In the genomic region with DNA sequence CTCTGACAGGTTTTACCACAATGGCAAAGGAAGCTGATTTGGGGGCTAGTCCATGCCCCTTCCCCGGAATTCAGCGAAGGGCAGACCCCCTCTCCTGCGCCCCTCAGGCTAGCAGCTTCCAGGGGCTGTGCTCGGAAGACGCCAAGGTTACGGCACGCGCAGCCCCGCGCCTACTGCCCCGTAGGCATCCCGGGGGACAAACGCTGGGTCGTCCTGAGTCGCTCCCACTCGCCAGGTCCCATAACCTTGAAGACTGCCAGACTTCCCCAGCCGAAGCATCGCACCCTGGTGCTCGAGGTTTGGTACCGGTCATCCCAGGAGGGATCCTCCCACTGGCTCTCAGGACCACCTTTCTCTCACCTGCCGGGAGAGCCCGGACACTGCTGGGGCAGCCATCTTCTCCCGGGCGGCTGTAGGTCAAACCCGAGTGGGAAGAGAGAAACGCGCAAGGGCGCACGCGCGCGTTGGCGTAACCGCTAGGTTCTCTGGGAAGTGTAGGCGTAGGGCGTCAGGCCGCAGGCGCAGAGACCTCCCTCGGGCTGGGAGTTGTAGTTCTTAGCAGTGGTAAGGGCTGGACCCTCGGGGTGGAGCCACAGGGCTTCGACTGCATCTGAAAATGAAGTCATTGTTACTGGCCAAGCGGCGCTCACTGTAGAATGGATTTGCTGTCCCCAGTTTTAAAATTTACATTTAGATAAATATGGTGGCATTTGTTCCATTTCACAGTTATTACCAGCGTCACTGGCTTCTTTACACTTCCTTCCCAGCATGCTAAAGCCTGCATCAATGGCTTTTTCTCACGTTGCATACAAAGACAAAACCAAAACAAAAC, we compare ENCODE assay signal across 1 cellular context.
A peak's percentile ranks its signal among the peaks of the same experiment; 100 is the strongest.
TF ChIP-seq lines count a peak whose summit lies in the region.

A gene with protein sequence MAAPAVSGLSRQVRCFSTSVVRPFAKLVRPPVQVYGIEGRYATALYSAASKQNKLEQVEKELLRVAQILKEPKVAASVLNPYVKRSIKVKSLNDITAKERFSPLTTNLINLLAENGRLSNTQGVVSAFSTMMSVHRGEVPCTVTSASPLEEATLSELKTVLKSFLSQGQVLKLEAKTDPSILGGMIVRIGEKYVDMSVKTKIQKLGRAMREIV (minus strand): TSS at position 437 of the 832 bp plus-strand sequence. CDS start 41 bp downstream, at position 396.

TF ChIP-seq in K562, 482 proteins besides CTCF, POLR2A, EP300 and RAD21 (continued from another document):
- TF ChIP-seq, protein P1, sequence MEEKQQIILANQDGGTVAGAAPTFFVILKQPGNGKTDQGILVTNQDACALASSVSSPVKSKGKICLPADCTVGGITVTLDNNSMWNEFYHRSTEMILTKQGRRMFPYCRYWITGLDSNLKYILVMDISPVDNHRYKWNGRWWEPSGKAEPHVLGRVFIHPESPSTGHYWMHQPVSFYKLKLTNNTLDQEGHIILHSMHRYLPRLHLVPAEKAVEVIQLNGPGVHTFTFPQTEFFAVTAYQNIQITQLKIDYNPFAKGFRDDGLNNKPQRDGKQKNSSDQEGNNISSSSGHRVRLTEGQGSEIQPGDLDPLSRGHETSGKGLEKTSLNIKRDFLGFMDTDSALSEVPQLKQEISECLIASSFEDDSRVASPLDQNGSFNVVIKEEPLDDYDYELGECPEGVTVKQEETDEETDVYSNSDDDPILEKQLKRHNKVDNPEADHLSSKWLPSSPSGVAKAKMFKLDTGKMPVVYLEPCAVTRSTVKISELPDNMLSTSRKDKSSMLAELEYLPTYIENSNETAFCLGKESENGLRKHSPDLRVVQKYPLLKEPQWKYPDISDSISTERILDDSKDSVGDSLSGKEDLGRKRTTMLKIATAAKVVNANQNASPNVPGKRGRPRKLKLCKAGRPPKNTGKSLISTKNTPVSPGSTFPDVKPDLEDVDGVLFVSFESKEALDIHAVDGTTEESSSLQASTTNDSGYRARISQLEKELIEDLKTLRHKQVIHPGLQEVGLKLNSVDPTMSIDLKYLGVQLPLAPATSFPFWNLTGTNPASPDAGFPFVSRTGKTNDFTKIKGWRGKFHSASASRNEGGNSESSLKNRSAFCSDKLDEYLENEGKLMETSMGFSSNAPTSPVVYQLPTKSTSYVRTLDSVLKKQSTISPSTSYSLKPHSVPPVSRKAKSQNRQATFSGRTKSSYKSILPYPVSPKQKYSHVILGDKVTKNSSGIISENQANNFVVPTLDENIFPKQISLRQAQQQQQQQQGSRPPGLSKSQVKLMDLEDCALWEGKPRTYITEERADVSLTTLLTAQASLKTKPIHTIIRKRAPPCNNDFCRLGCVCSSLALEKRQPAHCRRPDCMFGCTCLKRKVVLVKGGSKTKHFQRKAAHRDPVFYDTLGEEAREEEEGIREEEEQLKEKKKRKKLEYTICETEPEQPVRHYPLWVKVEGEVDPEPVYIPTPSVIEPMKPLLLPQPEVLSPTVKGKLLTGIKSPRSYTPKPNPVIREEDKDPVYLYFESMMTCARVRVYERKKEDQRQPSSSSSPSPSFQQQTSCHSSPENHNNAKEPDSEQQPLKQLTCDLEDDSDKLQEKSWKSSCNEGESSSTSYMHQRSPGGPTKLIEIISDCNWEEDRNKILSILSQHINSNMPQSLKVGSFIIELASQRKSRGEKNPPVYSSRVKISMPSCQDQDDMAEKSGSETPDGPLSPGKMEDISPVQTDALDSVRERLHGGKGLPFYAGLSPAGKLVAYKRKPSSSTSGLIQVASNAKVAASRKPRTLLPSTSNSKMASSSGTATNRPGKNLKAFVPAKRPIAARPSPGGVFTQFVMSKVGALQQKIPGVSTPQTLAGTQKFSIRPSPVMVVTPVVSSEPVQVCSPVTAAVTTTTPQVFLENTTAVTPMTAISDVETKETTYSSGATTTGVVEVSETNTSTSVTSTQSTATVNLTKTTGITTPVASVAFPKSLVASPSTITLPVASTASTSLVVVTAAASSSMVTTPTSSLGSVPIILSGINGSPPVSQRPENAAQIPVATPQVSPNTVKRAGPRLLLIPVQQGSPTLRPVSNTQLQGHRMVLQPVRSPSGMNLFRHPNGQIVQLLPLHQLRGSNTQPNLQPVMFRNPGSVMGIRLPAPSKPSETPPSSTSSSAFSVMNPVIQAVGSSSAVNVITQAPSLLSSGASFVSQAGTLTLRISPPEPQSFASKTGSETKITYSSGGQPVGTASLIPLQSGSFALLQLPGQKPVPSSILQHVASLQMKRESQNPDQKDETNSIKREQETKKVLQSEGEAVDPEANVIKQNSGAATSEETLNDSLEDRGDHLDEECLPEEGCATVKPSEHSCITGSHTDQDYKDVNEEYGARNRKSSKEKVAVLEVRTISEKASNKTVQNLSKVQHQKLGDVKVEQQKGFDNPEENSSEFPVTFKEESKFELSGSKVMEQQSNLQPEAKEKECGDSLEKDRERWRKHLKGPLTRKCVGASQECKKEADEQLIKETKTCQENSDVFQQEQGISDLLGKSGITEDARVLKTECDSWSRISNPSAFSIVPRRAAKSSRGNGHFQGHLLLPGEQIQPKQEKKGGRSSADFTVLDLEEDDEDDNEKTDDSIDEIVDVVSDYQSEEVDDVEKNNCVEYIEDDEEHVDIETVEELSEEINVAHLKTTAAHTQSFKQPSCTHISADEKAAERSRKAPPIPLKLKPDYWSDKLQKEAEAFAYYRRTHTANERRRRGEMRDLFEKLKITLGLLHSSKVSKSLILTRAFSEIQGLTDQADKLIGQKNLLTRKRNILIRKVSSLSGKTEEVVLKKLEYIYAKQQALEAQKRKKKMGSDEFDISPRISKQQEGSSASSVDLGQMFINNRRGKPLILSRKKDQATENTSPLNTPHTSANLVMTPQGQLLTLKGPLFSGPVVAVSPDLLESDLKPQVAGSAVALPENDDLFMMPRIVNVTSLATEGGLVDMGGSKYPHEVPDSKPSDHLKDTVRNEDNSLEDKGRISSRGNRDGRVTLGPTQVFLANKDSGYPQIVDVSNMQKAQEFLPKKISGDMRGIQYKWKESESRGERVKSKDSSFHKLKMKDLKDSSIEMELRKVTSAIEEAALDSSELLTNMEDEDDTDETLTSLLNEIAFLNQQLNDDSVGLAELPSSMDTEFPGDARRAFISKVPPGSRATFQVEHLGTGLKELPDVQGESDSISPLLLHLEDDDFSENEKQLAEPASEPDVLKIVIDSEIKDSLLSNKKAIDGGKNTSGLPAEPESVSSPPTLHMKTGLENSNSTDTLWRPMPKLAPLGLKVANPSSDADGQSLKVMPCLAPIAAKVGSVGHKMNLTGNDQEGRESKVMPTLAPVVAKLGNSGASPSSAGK (IDR thresholded peaks at IDR 0.05): no peak; the same call in 1 of the 2 replicates
- TF ChIP-seq HDAC2 (IDR thresholded peaks at IDR 0.05): peak; percentile 22; the same call in 1 of the 2 replicates
- peak; percentile 77 for TF ChIP-seq SMAD1 (IDR thresholded peaks at IDR 0.05; ENCODE audit: low read depth, low read length, partially characterized antibody)
- peak; percentile 67; the same call in 1 of the 2 replicates for TF ChIP-seq NR2F6 (CRISPR knock-in tag; IDR thresholded peaks at IDR 0.05)
- peak; percentile 85 for TF ChIP-seq CHD1 (IDR thresholded peaks at IDR 0.05; ENCODE audit: low read length)
- TF ChIP-seq, protein P2, sequence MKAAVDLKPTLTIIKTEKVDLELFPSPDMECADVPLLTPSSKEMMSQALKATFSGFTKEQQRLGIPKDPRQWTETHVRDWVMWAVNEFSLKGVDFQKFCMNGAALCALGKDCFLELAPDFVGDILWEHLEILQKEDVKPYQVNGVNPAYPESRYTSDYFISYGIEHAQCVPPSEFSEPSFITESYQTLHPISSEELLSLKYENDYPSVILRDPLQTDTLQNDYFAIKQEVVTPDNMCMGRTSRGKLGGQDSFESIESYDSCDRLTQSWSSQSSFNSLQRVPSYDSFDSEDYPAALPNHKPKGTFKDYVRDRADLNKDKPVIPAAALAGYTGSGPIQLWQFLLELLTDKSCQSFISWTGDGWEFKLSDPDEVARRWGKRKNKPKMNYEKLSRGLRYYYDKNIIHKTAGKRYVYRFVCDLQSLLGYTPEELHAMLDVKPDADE (conservative IDR thresholded peaks at IDR 0.05; ENCODE audit: control insufficient read depth, low read depth, low read length): peak; percentile 92
- peak; percentile 29 for TF ChIP-seq ZBTB7A (IDR thresholded peaks at IDR 0.05; ENCODE audit: borderline replicate concordance, control insufficient read depth, low read depth, low read length)
- TF ChIP-seq, protein P3, sequence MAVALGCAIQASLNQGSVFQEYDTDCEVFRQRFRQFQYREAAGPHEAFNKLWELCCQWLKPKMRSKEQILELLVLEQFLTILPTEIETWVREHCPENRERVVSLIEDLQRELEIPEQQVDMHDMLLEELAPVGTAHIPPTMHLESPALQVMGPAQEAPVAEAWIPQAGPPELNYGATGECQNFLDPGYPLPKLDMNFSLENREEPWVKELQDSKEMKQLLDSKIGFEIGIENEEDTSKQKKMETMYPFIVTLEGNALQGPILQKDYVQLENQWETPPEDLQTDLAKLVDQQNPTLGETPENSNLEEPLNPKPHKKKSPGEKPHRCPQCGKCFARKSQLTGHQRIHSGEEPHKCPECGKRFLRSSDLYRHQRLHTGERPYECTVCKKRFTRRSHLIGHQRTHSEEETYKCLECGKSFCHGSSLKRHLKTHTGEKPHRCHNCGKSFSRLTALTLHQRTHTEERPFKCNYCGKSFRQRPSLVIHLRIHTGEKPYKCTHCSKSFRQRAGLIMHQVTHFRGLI (CRISPR knock-in tag; IDR thresholded peaks at IDR 0.05): no peak
- peak; percentile 99 for TF ChIP-seq SUPT5H (IDR thresholded peaks at IDR 0.05)
- TF ChIP-seq, protein P4, sequence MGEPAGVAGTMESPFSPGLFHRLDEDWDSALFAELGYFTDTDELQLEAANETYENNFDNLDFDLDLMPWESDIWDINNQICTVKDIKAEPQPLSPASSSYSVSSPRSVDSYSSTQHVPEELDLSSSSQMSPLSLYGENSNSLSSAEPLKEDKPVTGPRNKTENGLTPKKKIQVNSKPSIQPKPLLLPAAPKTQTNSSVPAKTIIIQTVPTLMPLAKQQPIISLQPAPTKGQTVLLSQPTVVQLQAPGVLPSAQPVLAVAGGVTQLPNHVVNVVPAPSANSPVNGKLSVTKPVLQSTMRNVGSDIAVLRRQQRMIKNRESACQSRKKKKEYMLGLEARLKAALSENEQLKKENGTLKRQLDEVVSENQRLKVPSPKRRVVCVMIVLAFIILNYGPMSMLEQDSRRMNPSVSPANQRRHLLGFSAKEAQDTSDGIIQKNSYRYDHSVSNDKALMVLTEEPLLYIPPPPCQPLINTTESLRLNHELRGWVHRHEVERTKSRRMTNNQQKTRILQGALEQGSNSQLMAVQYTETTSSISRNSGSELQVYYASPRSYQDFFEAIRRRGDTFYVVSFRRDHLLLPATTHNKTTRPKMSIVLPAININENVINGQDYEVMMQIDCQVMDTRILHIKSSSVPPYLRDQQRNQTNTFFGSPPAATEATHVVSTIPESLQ (CRISPR knock-in tag; IDR thresholded peaks at IDR 0.05): 0 out of 2 replicates have a peak, but pooled peaks have one; percentile 54
- TF ChIP-seq ZNF263 (CRISPR knock-in tag; IDR thresholded peaks at IDR 0.05; ENCODE audit: borderline replicate concordance): peak; percentile 40; the same call in 1 of the 2 replicates
- TF ChIP-seq MEIS2 (IDR thresholded peaks at IDR 0.05; ENCODE audit: partially characterized antibody): peak; percentile 95
- no peak for TF ChIP-seq BRD9 (IDR thresholded peaks at IDR 0.05; ENCODE audit: low read depth, partially characterized antibody)
- TF ChIP-seq NFE2 (IDR thresholded peaks at IDR 0.05; ENCODE audit: low read depth): 0 out of 2 replicates have a peak, but pooled peaks have one; percentile 1
TF ChIP-seq in K562: peak in this region for 140.
